Comparison of ENCODE assay signal across 8 cellular contexts in genomic region chr11:76371170-76371569, GRCh38. TPM values are rescaled to one million over a fixed set of nuclear protein-coding genes. Genes with fewer than 3 reads are reported as not detected.
DNase-seq lines count a peak whose midpoint lies in the region; ATAC-seq, FAIRE-seq and TF ChIP-seq lines count a peak whose summit lies in the region.

No MANE protein-coding gene starts in this region.

- H3K27me3 ChIP-seq in PC-3 (ENCODE audit: low read length): no peaks in the 10 kb centered on the region
- H3K27me3 ChIP-seq in endothelial cell of umbilical vein (ENCODE audit: control insufficient read depth in 2 of 2, insufficient read depth in 2 of 2, low read length in 2 of 2): no peaks in the 10 kb centered on the region
- H3K27me3 ChIP-seq in gastrocnemius medialis: no peaks in the 10 kb centered on the region

- FAIRE-seq in endothelial cell of umbilical vein (lab: Jason Lieb, UNC): peak; percentile 89

- CTCF ChIA-PET in PC-3 (lab: Charles Lee): no interaction called here
- CTCF ChIA-PET in endothelial cell of umbilical vein (lab: Charles Lee): no interaction called here

- POLR2A ChIA-PET in PC-3 (lab: Charles Lee; ENCODE audit: unreplicated experiment) (no interaction called here), endothelial cell of umbilical vein (lab: Charles Lee) (no interaction called here)

- no peaks in the 10 kb centered on the region for H3K9me1 ChIP-seq in endothelial cell of umbilical vein (replicated peaks; ENCODE audit: control insufficient read depth, extremely low read depth, insufficient read depth, low read length)

- TF ChIP-seq POLR2A in endothelial cell of umbilical vein (IDR thresholded peaks at IDR 0.05; ENCODE audit: low read depth, low read length) (no peak), gastrocnemius medialis (IDR thresholded peaks at IDR 0.05) (no peak)

- peak; percentile 71 for DNase-seq in A172 (ENCODE audit: low spot score)
- peak; percentile 96 for DNase-seq in PC-3
- DNase-seq in endothelial cell of umbilical vein (ENCODE audit: low read depth, low spot score): peak; percentile 95
- DNase-seq in stimulated activated naive CD8-positive, alpha-beta T cell treated with anti-CD3 and anti-CD28 coated beads, Interleukin-15, Interleukin-2, amounts not matched to agents 100 U/mL and 50 U/mL, for 24 hours: peak; percentile 28
- DNase-seq in Right ventricle myocardium superior: no peak
- no peak for DNase-seq in gastrocnemius medialis

- H3K9me2 ChIP-seq in PC-3 (replicated peaks; ENCODE audit: low read length): no peaks in the 10 kb centered on the region

- no peak overlapping the region for H3K4me3 ChIP-seq in PC-3 (ENCODE audit: low read length)
- no peak overlapping the region for H3K4me3 ChIP-seq in endothelial cell of umbilical vein (replicated peaks in 1 of 3; ENCODE audit: insufficient read depth in 1 of 3, low read depth in 1 of 3, low read length in 3 of 3)
- H3K4me3 ChIP-seq in gastrocnemius medialis: no peak overlapping the region

- H2AFZ ChIP-seq in PC-3 (ENCODE audit: low read length) (no peak overlapping the region), endothelial cell of umbilical vein (ENCODE audit: low read depth, low read length) (no peak overlapping the region)

- no peak overlapping the region for H3K9ac ChIP-seq in PC-3 (ENCODE audit: low read length)
- H3K9ac ChIP-seq in endothelial cell of umbilical vein (replicated peaks; ENCODE audit: extremely low read depth, insufficient read depth, low read length): no peak overlapping the region

- no peak for TF ChIP-seq CTCF in PC-3 (conservative IDR thresholded peaks at IDR 0.05; ENCODE audit: low read depth, low read length)
- no peak for TF ChIP-seq CTCF in endothelial cell of umbilical vein (IDR thresholded peaks at IDR 0.05; ENCODE audit: extremely low read depth in 1 of 2, insufficient read depth in 1 of 2, low read depth in 1 of 2, low read length in 2 of 2)
- no peak for TF ChIP-seq CTCF in gastrocnemius medialis (IDR thresholded peaks at IDR 0.05 in 4 of 5, conservative IDR thresholded peaks at IDR 0.05 in 1 of 5)

- peaks cover 39% of the 10 kb centered on the region for H4K20me1 ChIP-seq in PC-3 (ENCODE audit: low read length)
- H4K20me1 ChIP-seq in endothelial cell of umbilical vein (replicated peaks; ENCODE audit: control insufficient read depth, extremely low read depth, insufficient read depth, low read length): peaks cover 3% of the 10 kb centered on the region

- peak overlapping the region; percentile 64 for H3K4me2 ChIP-seq in PC-3 (ENCODE audit: low read length)
- H3K4me2 ChIP-seq in endothelial cell of umbilical vein (ENCODE audit: insufficient read depth, low read length): peak overlapping the region; percentile 48

- H3K27ac ChIP-seq in PC-3 (ENCODE audit: low read length) (peak overlapping the region; percentile 48), endothelial cell of umbilical vein (ENCODE audit: insufficient read depth, low read depth, low read length) (peak overlapping the region; percentile 52), gastrocnemius medialis (no peak overlapping the region)

- H3K9me3 ChIP-seq in PC-3 (ENCODE audit: low read length) (no peaks in the 10 kb centered on the region), endothelial cell of umbilical vein (replicated peaks; ENCODE audit: control insufficient read depth, insufficient read depth, low read length) (no peaks in the 10 kb centered on the region), gastrocnemius medialis (no peaks in the 10 kb centered on the region)

- intact Hi-C loops in PC-3 (cut with micrococcal nuclease) (loop anchor here (5.0 kb wide), 1 partner anchor 141 kb away; no protein-coding TSS in a partner anchor), endothelial cell of umbilical vein (cut with micrococcal nuclease) (no loop called here), Right ventricle myocardium superior (cut with DNase I) (no loop called here), gastrocnemius medialis (cut with DNase I; ENCODE audit: low total_unique reads) (no loop called here)

- H3K79me2 ChIP-seq in PC-3 (ENCODE audit: low read length): peaks cover 94% of the 10 kb centered on the region
- H3K79me2 ChIP-seq in endothelial cell of umbilical vein (ENCODE audit: control insufficient read depth, insufficient read depth, low read length): peaks cover 88% of the 10 kb centered on the region

- H3K4me1 ChIP-seq in PC-3 (ENCODE audit: insufficient read depth, low read length): peaks cover 16% of the 10 kb centered on the region
- peaks cover 9% of the 10 kb centered on the region for H3K4me1 ChIP-seq in endothelial cell of umbilical vein (ENCODE audit: control insufficient read depth, extremely low read depth, insufficient read depth, low read length)
- peaks cover 27 to 33% of the 10 kb centered on the region in 2 donors for H3K4me1 ChIP-seq in gastrocnemius medialis

- peak; percentile 79 for ATAC-seq in GM19023 (IDR thresholded peaks at IDR 0.05; ENCODE audit: unreplicated experiment)
- peak; percentile 99 for ATAC-seq in PC-3
- ATAC-seq in stimulated activated naive CD8-positive, alpha-beta T cell treated with anti-CD3 and anti-CD28 coated beads, Interleukin-15, Interleukin-2, amounts not matched to agents 100 U/mL and 50 U/mL, for 24 hours: peak; percentile 98
- no peak for ATAC-seq in GM19452 (IDR thresholded peaks at IDR 0.05; ENCODE audit: unreplicated experiment)
- ATAC-seq in Right ventricle myocardium superior (ENCODE audit: poor library complexity): no peak
- ATAC-seq in gastrocnemius medialis: no peak

- in situ Hi-C loops in gastrocnemius medialis (cut with MboI; ENCODE audit: low sequenced_read_pairs in 4 of 4): no loop called here

- H3K36me3 ChIP-seq in PC-3 (ENCODE audit: low read depth, low read length) (no peaks in the 10 kb centered on the region), endothelial cell of umbilical vein (ENCODE audit: control insufficient read depth in 2 of 2, extremely low read depth in 1 of 2, insufficient read depth in 2 of 2, low read length in 2 of 2) (no peaks in the 10 kb centered on the region), gastrocnemius medialis (no peaks in the 10 kb centered on the region)

- no peaks in the 10 kb centered on the region for H3F3A ChIP-seq in PC-3 (ENCODE audit: low read length, unreplicated experiment)

- dilution Hi-C loops in endothelial cell of umbilical vein (cut with MboI; ENCODE audit: extremely low pct_ligation_motif_present, low sequenced_read_pairs): no loop called here

- BruUV-seq in PC-3 (replicated peaks; lab: Mats Ljungman, UMichigan): no TSS peak
- BruUV-seq in endothelial cell of umbilical vein (replicated peaks; lab: Mats Ljungman, UMichigan): no TSS peak

TF ChIP-seq in endothelial cell of umbilical vein, 7 proteins besides CTCF, POLR2A, EP300 and RAD21:
- TF ChIP-seq FOS (IDR thresholded peaks at IDR 0.05; ENCODE audit: borderline replicate concordance, insufficient read depth, low read length) (peak; percentile 80), GATA2 (IDR thresholded peaks at IDR 0.05; ENCODE audit: insufficient read depth, insufficient read length, low read depth, low read length) (no peak), POLR2AphosphoS5 (IDR thresholded peaks at IDR 0.05; ENCODE audit: insufficient read depth, low read depth, low read length) (no peak), JUN (IDR thresholded peaks at IDR 0.05; ENCODE audit: borderline replicate concordance, insufficient read depth, insufficient read length, low read depth) (peak; percentile 63)
TF ChIP-seq in endothelial cell of umbilical vein: peak in this region for 2.

RNA-seq across cellular contexts. Expression of gene THAP12, which starts 9.8 kb away (rescaled TPM):
- total RNA-seq in A172 (2014; rRNA removed; shearing (Covaris generic)): 61.8 and 94.8 TPM in 2 replicates
- total RNA-seq in PC-3 (2014; rRNA removed) (42.2 and 50.5 TPM in 2 replicates), endothelial cell of umbilical vein (32.3 and 36.7 TPM in 2 replicates), Right ventricle myocardium superior (18.3 TPM), gastrocnemius medialis (10 to 100 TPM; 24.5 to 35.3 (median 30.2) TPM)
- 10.0 and 12.2 TPM in 2 replicates for polyA plus RNA-seq in endothelial cell of umbilical vein
- 18.3 and 19.8 TPM in 2 replicates for polyA plus RNA-seq in endothelial cell of umbilical vein (2011; cell fraction: cytosol; rRNA removed)
- 12.5 and 20.0 TPM in 2 replicates for polyA plus RNA-seq in endothelial cell of umbilical vein (2011; cell fraction: nucleus; rRNA removed)
- polyA plus RNA-seq in endothelial cell of umbilical vein (2012): 29.8 and 42.9 TPM in 2 replicates
- polyA minus RNA-seq in endothelial cell of umbilical vein: 14.5 and 15.6 TPM in 2 replicates
- polyA minus RNA-seq in endothelial cell of umbilical vein (2011; cell fraction: cytosol; rRNA and poly(A)+ RNA removed): 22.9 TPM
- polyA minus RNA-seq in endothelial cell of umbilical vein (2011; cell fraction: nucleus; rRNA and poly(A)+ RNA removed): 13.0 and 19.6 TPM in 2 replicates

RNA-seq across cellular contexts. Expression of gene GVQW3, which starts 10.0 kb away (rescaled TPM):
- 1.1 and 2.1 TPM in 2 replicates for total RNA-seq in A172 (2014; rRNA removed; shearing (Covaris generic))
- total RNA-seq in PC-3 (2014; rRNA removed) (1.2 and 3.4 TPM in 2 replicates), endothelial cell of umbilical vein (0.99 and 2.8 TPM in 2 replicates), Right ventricle myocardium superior (1.5 TPM), gastrocnemius medialis (under 1 TPM; 0.07 to 0.70 (median 0.33) TPM)
- 0.97 and 1.0 TPM in 2 replicates for polyA plus RNA-seq in endothelial cell of umbilical vein
- 0.63 and 0.79 TPM in 2 replicates for polyA plus RNA-seq in endothelial cell of umbilical vein (2011; cell fraction: cytosol; rRNA removed)
- 3.4 and 4.0 TPM in 2 replicates for polyA plus RNA-seq in endothelial cell of umbilical vein (2011; cell fraction: nucleus; rRNA removed)
- 0.95 and 1.6 TPM in 2 replicates for polyA plus RNA-seq in endothelial cell of umbilical vein (2012)
- polyA minus RNA-seq in endothelial cell of umbilical vein: 1.8 and 2.4 TPM in 2 replicates
- polyA minus RNA-seq in endothelial cell of umbilical vein (2011; cell fraction: cytosol; rRNA and poly(A)+ RNA removed): 1.2 TPM
- polyA minus RNA-seq in endothelial cell of umbilical vein (2011; cell fraction: nucleus; rRNA and poly(A)+ RNA removed): 1.7 and 2.7 TPM in 2 replicates

Comparison
In these comparisons a context has a peak if more than half of its experiments do, and no peak if none do; other contexts are left out.
1. DNase-seq: peak in A172 (single experiment), PC-3 (single experiment), endothelial cell of umbilical vein (single experiment) and stimulated activated naive CD8-positive, alpha-beta T cell treated with anti-CD3 and anti-CD28 coated beads, Interleukin-15, Interleukin-2, amounts not matched to agents 100 U/mL and 50 U/mL, for 24 hours (single experiment); none in Right ventricle myocardium superior (single experiment) and gastrocnemius medialis (0 of 2).
2. ATAC-seq: peak in GM19023 (single experiment), PC-3 (single experiment) and stimulated activated naive CD8-positive, alpha-beta T cell treated with anti-CD3 and anti-CD28 coated beads, Interleukin-15, Interleukin-2, amounts not matched to agents 100 U/mL and 50 U/mL, for 24 hours (single experiment); none in GM19452 (single experiment), Right ventricle myocardium superior (single experiment) and gastrocnemius medialis (0 of 2).
3. H3K27ac ChIP-seq: peak in PC-3 (single experiment) and endothelial cell of umbilical vein (single experiment); none in gastrocnemius medialis (0 of 4).